9 cellular contexts compared by ENCODE assay signal in genomic region chr5:78527054-78527884, GRCh38.
DNase-seq lines count a peak whose midpoint lies in the region; TF ChIP-seq lines count a peak whose summit lies in the region.
"Had no signal": no experiment of that assay in that cellular context is flagged by ENCODE, and none has a peak within 500 bp of the region (broad histone marks: within the 10 kb centered on the region; RNA-seq: fewer than 3 reads in every experiment).

No MANE protein-coding gene starts in this region.

- H3K4me3 ChIP-seq in CD8-positive, alpha-beta memory T cell (ENCODE audit: low read length): no peak overlapping the region

- no peaks in the 10 kb centered on the region for H3K9me3 ChIP-seq in CD8-positive, alpha-beta memory T cell (ENCODE audit: low read length)

- H3K36me3 Mint-ChIP-seq in osteocyte (ENCODE audit: unreplicated experiment): peaks cover 15% of the 10 kb centered on the region
- no peaks in the 10 kb centered on the region for H3K36me3 Mint-ChIP-seq in CD8-positive, alpha-beta memory T cell

- intact Hi-C loops in posterior cingulate gyrus (cut with DNase I): no loop called here

- peak; percentile 91 for DNase-seq in Caki2 (ENCODE audit: low read depth)
- peak; percentile 23 for DNase-seq in T1000 (lab: John Stamatoyannopoulos, UW)
- DNase-seq in foreskin melanocyte: peak; percentile 85
- DNase-seq in osteocyte (ENCODE audit: extremely low spot score, unreplicated experiment): no peak
- DNase-seq in CD8-positive, alpha-beta memory T cell: no peak
- no peak for DNase-seq in posterior cingulate gyrus
- DNase-seq in activated CD4-positive, alpha-beta T cell treated with anti-CD3 and anti-CD28 coated beads, Interleukin-2, amount 50 U/mL, for 4 hours: no peak
- no peak for DNase-seq in activated CD4-positive, alpha-beta T cell treated with anti-CD3 and anti-CD28 coated beads for 48 hours
- DNase-seq: activated naive CD4-positive, alpha-beta T cell treated with anti-CD3 and anti-CD28 coated beads, Interleukin-2, amount 50 U/mL, for 16 hours had no signal

- H3K4me3 Mint-ChIP-seq in osteocyte (ENCODE audit: unreplicated experiment): peak overlapping the region; percentile 37
- H3K4me3 Mint-ChIP-seq in CD8-positive, alpha-beta memory T cell: no peak overlapping the region

- CTCF ChIA-PET in CD8-positive, alpha-beta memory T cell (lab: Charles Lee): no interaction called here

- no peak overlapping the region for H3K27ac ChIP-seq in CD8-positive, alpha-beta memory T cell (ENCODE audit: low read depth, low read length)

- peaks cover 79% of the 10 kb centered on the region for H3K4me1 Mint-ChIP-seq in osteocyte (ENCODE audit: unreplicated experiment)
- no peaks in the 10 kb centered on the region for H3K4me1 Mint-ChIP-seq in CD8-positive, alpha-beta memory T cell

- no peak for TF ChIP-seq CTCF in osteocyte (IDR thresholded peaks at IDR 0.05)

- POLR2A ChIA-PET in CD8-positive, alpha-beta memory T cell (lab: Charles Lee): no interaction called here

- in situ Hi-C loops in Caki2 (cut with HindIII; ENCODE audit: low pct_unique_long_range_greater_than_20kb, low sequenced_read_pairs): no loop called here

- peak overlapping the region; percentile 97 for H3K27ac Mint-ChIP-seq in osteocyte (ENCODE audit: unreplicated experiment)
- H3K27ac Mint-ChIP-seq in CD8-positive, alpha-beta memory T cell: no peak overlapping the region

- H3K4me1 ChIP-seq in CD8-positive, alpha-beta memory T cell (ENCODE audit: insufficient read depth, low read length): no peaks in the 10 kb centered on the region

- no peaks in the 10 kb centered on the region for H3K27me3 ChIP-seq in CD8-positive, alpha-beta memory T cell (ENCODE audit: insufficient read depth, low read length, poor library complexity, severe bottlenecking)

- H3K27me3 Mint-ChIP-seq in osteocyte (ENCODE audit: unreplicated experiment): no peaks in the 10 kb centered on the region
- H3K27me3 Mint-ChIP-seq in CD8-positive, alpha-beta memory T cell: peaks cover 14% of the 10 kb centered on the region in 2 donors

- no peaks in the 10 kb centered on the region for H3K36me3 ChIP-seq in CD8-positive, alpha-beta memory T cell (ENCODE audit: insufficient read depth, low read length)

- H3K9me3 Mint-ChIP-seq in osteocyte (ENCODE audit: unreplicated experiment): no peaks in the 10 kb centered on the region
- H3K9me3 Mint-ChIP-seq in CD8-positive, alpha-beta memory T cell: no peaks in the 10 kb centered on the region

Comparison
In these comparisons a context has a peak if more than half of its experiments do, and no peak if none do; other contexts are left out.
1. DNase-seq: peak in Caki2 (single experiment), T1000 (single experiment) and foreskin melanocyte (single experiment); none in osteocyte (single experiment), CD8-positive, alpha-beta memory T cell (0 of 5), posterior cingulate gyrus (0 of 10), activated CD4-positive, alpha-beta T cell treated with anti-CD3 and anti-CD28 coated beads, Interleukin-2, amount 50 U/mL, for 4 hours (0 of 2) and activated CD4-positive, alpha-beta T cell treated with anti-CD3 and anti-CD28 coated beads for 48 hours (single experiment).